ENCODE assay signal across 8 cellular contexts in the genomic region with DNA sequence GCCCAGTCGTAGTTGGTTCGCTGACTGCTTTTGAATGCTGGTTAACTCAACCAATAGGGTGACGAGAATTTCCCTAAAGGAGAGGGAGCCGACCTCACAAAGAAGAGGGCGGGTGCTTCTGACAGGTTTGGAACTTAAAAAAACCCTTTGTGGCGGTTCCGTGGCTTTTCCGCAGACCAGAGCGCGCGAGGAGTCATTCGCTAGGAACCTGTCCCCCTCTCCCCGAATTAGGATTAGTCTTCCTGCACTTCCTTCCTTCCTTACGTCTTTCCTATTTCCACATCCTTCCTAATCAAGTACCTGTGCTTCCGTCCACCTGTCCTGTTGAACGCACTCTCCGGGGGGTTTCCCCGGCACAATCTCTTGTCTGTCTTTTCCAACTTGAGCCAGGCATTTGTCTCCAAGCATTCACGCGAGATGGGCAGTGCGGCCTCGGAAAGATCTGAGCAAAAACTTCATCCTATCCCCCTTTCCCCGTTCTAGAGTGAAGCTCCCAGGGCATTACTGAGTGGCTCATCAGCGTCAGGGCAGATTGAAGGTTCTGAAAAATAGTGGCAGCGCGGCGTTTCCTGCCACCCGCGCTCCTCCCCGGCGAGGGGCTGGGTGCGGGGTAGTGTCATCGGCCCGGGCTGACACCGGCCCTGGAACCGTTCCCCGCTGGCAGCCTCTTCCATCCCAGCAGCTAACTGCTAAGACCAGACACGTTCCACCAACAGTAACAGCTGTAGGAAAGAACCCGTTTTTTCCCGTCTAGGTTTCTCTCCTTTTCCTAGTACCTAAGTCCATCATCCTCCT. TPM values are rescaled to one million over a fixed set of nuclear protein-coding genes. Genes with fewer than 3 reads are reported as not detected.
DNase-seq lines count a peak whose midpoint lies in the region; ATAC-seq and TF ChIP-seq lines count a peak whose summit lies in the region.

No MANE protein-coding gene starts in this region.

- ATAC-seq in GM21529 (IDR thresholded peaks at IDR 0.05; ENCODE audit: unreplicated experiment), result peak; percentile 86
- peak; percentile 75 for ATAC-seq in PC-3

- TF ChIP-seq CTCF in PC-3 (conservative IDR thresholded peaks at IDR 0.05; ENCODE audit: low read depth, low read length), result no peak

- H3K27me3 Mint-ChIP-seq in IgD-negative memory B cell, result no peaks in the 10 kb centered on the region
- no peaks in the 10 kb centered on the region for H3K27me3 Mint-ChIP-seq in activated T-cell treated with anti-CD3 and anti-CD28 coated beads, Interleukin-2, amount 50 U/mL, for 24 hours

- H3K27me3 ChIP-seq in PC-3 (ENCODE audit: low read length) (no peaks in the 10 kb centered on the region), esophagus (ENCODE audit: control insufficient read depth in 1 of 2, insufficient read depth in 2 of 2, low read length in 2 of 2) (no peaks in the 10 kb centered on the region), mucosa of stomach (ENCODE audit: control insufficient read depth, insufficient read depth, low read length) (no peaks in the 10 kb centered on the region)

- H3K9ac ChIP-seq in PC-3 (ENCODE audit: low read length) (peak overlapping the region; percentile 79), mucosa of stomach (ENCODE audit: low read length) (peak overlapping the region; percentile 90)

- peak overlapping the region; percentile 94 to 96 (median 95) for H3K27ac Mint-ChIP-seq in IgD-negative memory B cell
- H3K27ac Mint-ChIP-seq in activated T-cell treated with anti-CD3 and anti-CD28 coated beads, Interleukin-2, amount 50 U/mL, for 24 hours, result peak overlapping the region; percentile 96

- WGBS in esophagus, 2 donors, result 0% methylated on average over 40 of the region's 40 CpGs

- no peaks in the 10 kb centered on the region for H3K36me3 ChIP-seq in PC-3 (ENCODE audit: low read depth, low read length)
- no peaks in the 10 kb centered on the region for H3K36me3 ChIP-seq in esophagus (ENCODE audit: control insufficient read depth in 2 of 2, insufficient read depth in 2 of 2, low read length in 1 of 2)
- no peaks in the 10 kb centered on the region for H3K36me3 ChIP-seq in mucosa of stomach (ENCODE audit: control insufficient read depth, insufficient read depth, low read length)

- H3K27ac ChIP-seq in PC-3 (ENCODE audit: low read length) (peak overlapping the region; percentile 54), esophagus (ENCODE audit: low read depth in 2 of 2, low read length in 1 of 2) (peak overlapping the region; percentile 99 to 100)

- peaks cover 13% of the 10 kb centered on the region for H3K4me1 ChIP-seq in PC-3 (ENCODE audit: insufficient read depth, low read length)
- H3K4me1 ChIP-seq in esophagus (ENCODE audit: control insufficient read depth in 2 of 2, insufficient read depth in 2 of 2, low read length in 1 of 2), result no peaks in the 10 kb centered on the region
- no peaks in the 10 kb centered on the region for H3K4me1 ChIP-seq in mucosa of stomach (ENCODE audit: control insufficient read depth, insufficient read depth, low read length)

- H3K4me3 ChIP-seq in PC-3 (ENCODE audit: low read length) (peak overlapping the region; percentile 85), esophagus (ENCODE audit: low read depth in 1 of 2, low read length in 2 of 2) (peak overlapping the region; percentile 85 to 91), mucosa of stomach (ENCODE audit: low read length) (peak overlapping the region; percentile 99)

- no peaks in the 10 kb centered on the region for H3K9me2 ChIP-seq in PC-3 (replicated peaks; ENCODE audit: low read length)

- intact Hi-C loops in PC-3 (cut with micrococcal nuclease), result loop anchor here (2.0 to 10.0 kb wide), 5 partner anchors 30 to 288 kb away; no protein-coding TSS in a partner anchor

- peaks cover 14 to 33% (median 25%) of the 10 kb centered on the region in 3 donors for H3K4me1 Mint-ChIP-seq in IgD-negative memory B cell
- peaks cover 31% of the 10 kb centered on the region for H3K4me1 Mint-ChIP-seq in activated T-cell treated with anti-CD3 and anti-CD28 coated beads, Interleukin-2, amount 50 U/mL, for 24 hours (ENCODE audit: low read depth)

- peak; percentile 96 for DNase-seq in DMS153 (lab: John Stamatoyannopoulos, UW)
- peak; percentile 92 for DNase-seq in PC-3
- DNase-seq in activated T-cell treated with anti-CD3 and anti-CD28 coated beads, Interleukin-2, amount 50 U/mL, for 24 hours, result peak; percentile 75
- DNase-seq in stimulated activated CD8-positive, alpha-beta memory T cell treated with anti-CD3 and anti-CD28 coated beads, Interleukin-4, amount 100 ng/mL, for 48 hours, result peak; percentile 80

- POLR2A ChIA-PET in PC-3 (lab: Charles Lee; ENCODE audit: unreplicated experiment), result interaction anchor here (0.5 kb wide), 1 partner anchor 288 kb away, joined by 3 read pairs; no protein-coding TSS in a partner anchor

- H3K4me3 Mint-ChIP-seq in IgD-negative memory B cell, result peak overlapping the region; percentile 97 to 99 (median 98)
- peak overlapping the region; percentile 87 for H3K4me3 Mint-ChIP-seq in activated T-cell treated with anti-CD3 and anti-CD28 coated beads, Interleukin-2, amount 50 U/mL, for 24 hours

- no peaks in the 10 kb centered on the region for H3F3A ChIP-seq in PC-3 (ENCODE audit: low read length, unreplicated experiment)

- CTCF ChIA-PET in PC-3 (lab: Charles Lee), result no interaction called here

- TSS peak; percentile 49 for BruUV-seq in PC-3 (replicated peaks; lab: Mats Ljungman, UMichigan)

- peak overlapping the region; percentile 100 for H3K4me2 ChIP-seq in PC-3 (ENCODE audit: low read length)

- no peaks in the 10 kb centered on the region for H4K20me1 ChIP-seq in PC-3 (ENCODE audit: low read length)

- peaks cover 40% of the 10 kb centered on the region for H3K79me2 ChIP-seq in PC-3 (ENCODE audit: low read length)

- peak overlapping the region; percentile 97 for H2AFZ ChIP-seq in PC-3 (ENCODE audit: low read length)

- no peaks in the 10 kb centered on the region for H3K36me3 Mint-ChIP-seq in IgD-negative memory B cell
- H3K36me3 Mint-ChIP-seq in activated T-cell treated with anti-CD3 and anti-CD28 coated beads, Interleukin-2, amount 50 U/mL, for 24 hours (ENCODE audit: low read depth), result peaks cover 21% of the 10 kb centered on the region

- H3K9me3 ChIP-seq in PC-3 (ENCODE audit: low read length), result no peaks in the 10 kb centered on the region
- H3K9me3 ChIP-seq in esophagus (ENCODE audit: control insufficient read depth in 2 of 2, insufficient read depth in 1 of 2, low read depth in 1 of 2, low read length in 1 of 2), result no peaks in the 10 kb centered on the region
- H3K9me3 ChIP-seq in mucosa of stomach (ENCODE audit: control insufficient read depth, low read length), result no peaks in the 10 kb centered on the region

- no peaks in the 10 kb centered on the region for H3K9me3 Mint-ChIP-seq in IgD-negative memory B cell
- peaks cover 2% of the 10 kb centered on the region for H3K9me3 Mint-ChIP-seq in activated T-cell treated with anti-CD3 and anti-CD28 coated beads, Interleukin-2, amount 50 U/mL, for 24 hours

RNA-seq across cellular contexts. Expression of a gene that starts 1.5 kb away (rescaled TPM):
- 1.2 TPM for polyA plus RNA-seq in IgD-negative memory B cell
- total RNA-seq in PC-3 (2014; rRNA removed), result 12.9 and 18.4 TPM in 2 replicates
- polyA plus RNA-seq in esophagus, result 10 to 100 TPM in 1 of 2 donors, 1 to 10 TPM in 1; 8.6 to 15.2 TPM

Comparison
In these comparisons a context has a peak if more than half of its experiments do, and no peak if none do; other contexts are left out.
1. Peak in every context shown above with its lines: DNase-seq, ATAC-seq, H3K4me3 ChIP-seq and H3K27ac ChIP-seq.